8 cellular contexts compared by ENCODE assay signal in the genomic region with DNA sequence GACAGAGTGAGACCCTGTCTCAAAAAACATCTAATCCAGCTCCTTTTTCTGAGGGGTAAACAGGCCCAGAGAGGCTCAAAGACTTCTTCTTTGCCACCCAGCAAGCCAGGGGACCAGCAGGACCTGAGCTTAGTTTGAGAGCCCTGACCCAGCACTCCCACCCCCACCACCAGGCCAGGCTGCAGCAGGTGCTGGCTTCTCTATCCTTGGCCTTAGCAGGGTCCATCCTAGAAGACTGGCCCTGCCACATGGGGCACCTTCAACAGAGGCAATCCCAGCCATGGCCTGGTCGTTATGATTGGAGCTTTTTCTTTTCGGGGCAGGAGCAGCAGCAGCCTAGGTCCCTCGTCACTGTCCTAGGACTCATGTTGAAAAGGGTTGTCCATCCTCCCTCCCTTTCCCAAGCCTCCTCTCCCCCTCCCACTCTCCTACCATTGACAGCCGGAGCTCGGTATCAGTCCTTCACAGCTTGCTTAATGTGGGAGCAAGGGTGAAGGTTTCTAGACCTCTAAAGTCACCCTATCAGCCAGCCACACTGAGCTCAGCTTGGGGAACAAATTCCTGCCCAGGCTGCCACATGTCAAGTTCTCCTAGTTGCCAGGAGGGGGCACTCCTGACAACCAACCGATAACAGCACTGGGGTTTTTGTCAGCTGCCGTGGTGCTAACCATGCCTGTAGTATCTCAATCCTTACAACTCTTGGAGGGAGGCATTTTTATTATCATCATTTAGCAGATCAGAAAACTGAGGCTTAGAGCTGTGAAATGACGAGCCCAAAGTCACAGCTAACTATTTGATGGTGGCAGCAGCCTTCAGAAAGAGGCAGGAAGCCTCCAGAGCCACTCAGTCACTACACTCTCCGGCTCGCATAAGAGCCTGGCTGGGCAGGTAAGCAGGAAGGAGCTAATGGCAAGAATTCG. TPM values are rescaled to one million over a fixed set of nuclear protein-coding genes. Genes with fewer than 3 reads are reported as not detected.
DNase-seq lines count a peak whose midpoint lies in the region; ATAC-seq and TF ChIP-seq lines count a peak whose summit lies in the region.

No MANE protein-coding gene starts in this region.

- H3K4me1 ChIP-seq in left lung: peaks cover 5 to 6% of the 10 kb centered on the region in 2 donors

- no peak overlapping the region for H3K4me3 Mint-ChIP-seq in WTC11

- H3K36me3 ChIP-seq in left lung: peaks cover 0 to 63% of the 10 kb centered on the region in 2 donors

- peak in 8 of 14 donors; percentile 9 to 38 (median 16) for DNase-seq in C1 segment of cervical spinal cord (lab: John Stamatoyannopoulos, UW)
- peak; percentile 19 for DNase-seq in NCI-H2196 treated with DMSO at 0.1 percent for 48 hours (lab: John Stamatoyannopoulos, UW; ENCODE audit: unreplicated experiment)
- DNase-seq in WTC11 (ENCODE audit: low spot score): peak; percentile 61
- peak; percentile 89 for DNase-seq in choroid plexus epithelial cell (ENCODE audit: low read depth)
- peak in 1 of 2 donors; percentile 57 for DNase-seq in left lung
- peak; percentile 37 for DNase-seq in stimulated activated CD4-positive, alpha-beta T cell treated with anti-CD3 and anti-CD28 coated beads, Interleukin-4, amount 100 ng/mL, for 48 hours (ENCODE audit: low read depth in 2 of 2)
- no peak for DNase-seq in omental fat pad (ENCODE audit: low spot score)

- TF ChIP-seq CTCF in WTC11 (IDR thresholded peaks at IDR 0.05) (peak; percentile 60), choroid plexus epithelial cell (conservative IDR thresholded peaks at IDR 0.05; ENCODE audit: low read depth, low read length) (peak; percentile 83), left lung (IDR thresholded peaks at IDR 0.05) (peak; percentile 78 to 87), omental fat pad (IDR thresholded peaks at IDR 0.05) (peak in 1 of 3 donors; percentile 18)

- H3K36me3 Mint-ChIP-seq in WTC11: peaks cover 18% of the 10 kb centered on the region

- ATAC-seq in GM21447 (IDR thresholded peaks at IDR 0.05; ENCODE audit: unreplicated experiment): peak; percentile 72
- peak; percentile 43 for ATAC-seq in WTC11
- peak; percentile 89 for ATAC-seq in left lung
- no peak for ATAC-seq in omental fat pad (ENCODE audit: low FRiP score)

- H3K4me1 Mint-ChIP-seq in WTC11: peaks cover 36% of the 10 kb centered on the region

- H3K4me3 ChIP-seq in choroid plexus epithelial cell (ENCODE audit: low read depth, low read length) (no peak overlapping the region), left lung (no peak overlapping the region)

- CTCF ChIA-PET in WTC11 (lab: Charles Lee): interaction anchor here (0.6 to 6.9 kb wide), 67 partner anchors 9 to 547 kb away, joined by 3 to 108 read pairs (median 4); a partner anchor contains a TSS

- H3K9me3 Mint-ChIP-seq in WTC11: no peaks in the 10 kb centered on the region

- no peaks in the 10 kb centered on the region for H3K27me3 Mint-ChIP-seq in WTC11 (ENCODE audit: low read depth)

- peak overlapping the region; percentile 91; the same call in 1 of the 2 replicates for H3K27ac Mint-ChIP-seq in WTC11

- POLR2A ChIA-PET in WTC11 (lab: Charles Lee): interaction anchor here (0.5 to 2.3 kb wide), 3 partner anchors 15 to 63 kb away, joined by 3 to 7 read pairs (median 3); no protein-coding TSS in a partner anchor

- intact Hi-C loops in left lung (cut with DNase I): no loop called here

- no peaks in the 10 kb centered on the region for H3K27me3 ChIP-seq in left lung

- H3K27ac ChIP-seq in left lung: no peak overlapping the region

- no peaks in the 10 kb centered on the region for H3K9me3 ChIP-seq in left lung

TF ChIP-seq in WTC11, 78 proteins besides CTCF, POLR2A, EP300 and RAD21:
- TF ChIP-seq ZNF121 (CRISPR knock-in tag; IDR thresholded peaks at IDR 0.05): no peak
- TF ChIP-seq, protein P1, sequence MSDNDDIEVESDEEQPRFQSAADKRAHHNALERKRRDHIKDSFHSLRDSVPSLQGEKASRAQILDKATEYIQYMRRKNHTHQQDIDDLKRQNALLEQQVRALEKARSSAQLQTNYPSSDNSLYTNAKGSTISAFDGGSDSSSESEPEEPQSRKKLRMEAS (CRISPR knock-in tag; IDR thresholded peaks at IDR 0.05): peak; percentile 14; the same call in 1 of the 2 replicates
- TF ChIP-seq NR1H2 (CRISPR knock-in tag; IDR thresholded peaks at IDR 0.05): no peak
- TF ChIP-seq, protein P2, sequence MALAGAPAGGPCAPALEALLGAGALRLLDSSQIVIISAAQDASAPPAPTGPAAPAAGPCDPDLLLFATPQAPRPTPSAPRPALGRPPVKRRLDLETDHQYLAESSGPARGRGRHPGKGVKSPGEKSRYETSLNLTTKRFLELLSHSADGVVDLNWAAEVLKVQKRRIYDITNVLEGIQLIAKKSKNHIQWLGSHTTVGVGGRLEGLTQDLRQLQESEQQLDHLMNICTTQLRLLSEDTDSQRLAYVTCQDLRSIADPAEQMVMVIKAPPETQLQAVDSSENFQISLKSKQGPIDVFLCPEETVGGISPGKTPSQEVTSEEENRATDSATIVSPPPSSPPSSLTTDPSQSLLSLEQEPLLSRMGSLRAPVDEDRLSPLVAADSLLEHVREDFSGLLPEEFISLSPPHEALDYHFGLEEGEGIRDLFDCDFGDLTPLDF (CRISPR knock-in tag; IDR thresholded peaks at IDR 0.05): no peak
- TF ChIP-seq FOXK1 (CRISPR knock-in tag; IDR thresholded peaks at IDR 0.05): no peak
- TF ChIP-seq, protein P3, sequence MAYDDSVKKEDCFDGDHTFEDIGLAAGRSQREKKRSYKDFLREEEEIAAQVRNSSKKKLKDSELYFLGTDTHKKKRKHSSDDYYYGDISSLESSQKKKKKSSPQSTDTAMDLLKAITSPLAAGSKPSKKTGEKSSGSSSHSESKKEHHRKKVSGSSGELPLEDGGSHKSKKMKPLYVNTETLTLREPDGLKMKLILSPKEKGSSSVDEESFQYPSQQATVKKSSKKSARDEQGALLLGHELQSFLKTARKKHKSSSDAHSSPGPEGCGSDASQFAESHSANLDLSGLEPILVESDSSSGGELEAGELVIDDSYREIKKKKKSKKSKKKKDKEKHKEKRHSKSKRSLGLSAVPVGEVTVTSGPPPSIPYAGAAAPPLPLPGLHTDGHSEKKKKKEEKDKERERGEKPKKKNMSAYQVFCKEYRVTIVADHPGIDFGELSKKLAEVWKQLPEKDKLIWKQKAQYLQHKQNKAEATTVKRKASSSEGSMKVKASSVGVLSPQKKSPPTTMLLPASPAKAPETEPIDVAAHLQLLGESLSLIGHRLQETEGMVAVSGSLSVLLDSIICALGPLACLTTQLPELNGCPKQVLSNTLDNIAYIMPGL (CRISPR knock-in tag; IDR thresholded peaks at IDR 0.05): 0 out of 2 replicates have a peak, but pooled peaks have one; percentile 31
- TF ChIP-seq, protein P4, sequence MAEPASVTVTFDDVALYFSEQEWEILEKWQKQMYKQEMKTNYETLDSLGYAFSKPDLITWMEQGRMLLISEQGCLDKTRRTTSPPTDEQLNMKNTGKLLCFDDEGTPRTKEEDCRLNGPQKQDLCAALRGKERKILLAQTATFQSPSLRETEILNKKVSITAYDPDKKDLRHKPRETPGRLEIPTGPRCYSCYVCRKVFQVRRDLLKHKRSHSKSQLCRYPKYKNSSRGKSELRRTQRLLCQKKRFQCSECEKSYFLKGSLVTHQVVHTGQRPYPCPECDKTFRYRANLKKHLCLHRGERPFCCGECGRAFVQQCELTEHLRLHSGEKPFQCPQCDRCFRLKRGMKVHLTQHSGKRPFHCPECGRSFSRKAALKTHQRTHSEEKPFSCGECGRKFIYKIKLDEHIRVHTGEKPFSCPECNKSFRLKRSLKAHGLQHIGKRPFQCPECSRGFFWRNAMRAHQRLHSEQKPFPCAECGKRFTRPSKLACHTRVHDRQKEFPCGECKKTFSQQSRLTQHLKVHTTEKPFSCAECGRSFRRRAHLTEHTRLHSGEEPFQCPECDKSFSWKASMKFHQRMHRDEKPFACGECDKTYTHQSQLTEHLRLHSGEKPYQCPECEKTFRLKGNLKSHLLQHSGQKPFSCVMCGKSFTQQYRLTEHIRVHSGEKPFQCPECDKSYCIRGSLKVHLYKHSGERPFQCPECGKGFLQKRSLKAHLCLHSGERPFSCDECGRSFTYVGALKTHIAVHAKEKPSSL (CRISPR knock-in tag; conservative IDR thresholded peaks at IDR 0.05): no peak

RNA-seq across cellular contexts. Expression of a gene that starts 11.2 kb away (rescaled TPM):
- total RNA-seq in WTC11 (2021): 66.7 to 80.5 TPM (median 69.8 TPM) in 3 replicates
- total RNA-seq in left lung: 10 to 100 TPM; 52.5 to 53.8 TPM
- 10 to 100 TPM; 48.9 to 71.0 (median 61.7) TPM for total RNA-seq in omental fat pad

RNA-seq across cellular contexts. Expression of a gene that starts 11.2 kb away (rescaled TPM):
- 22.8 to 27.1 TPM (median 24.9 TPM) in 3 replicates for total RNA-seq in WTC11 (2021)
- total RNA-seq in left lung: 1 to 10 TPM; 2.6 to 3.8 TPM
- 1 to 10 TPM in 1 of 4 donors, not detected in 3; 1.1 TPM for total RNA-seq in omental fat pad

RNA-seq across cellular contexts. Expression of a gene that starts 15.9 kb away (rescaled TPM):
- total RNA-seq in WTC11 (2021): 35.7 to 39.7 TPM (median 37.9 TPM) in 3 replicates
- 10 to 100 TPM; 19.6 to 24.3 TPM for total RNA-seq in left lung
- 10 to 100 TPM in 3 of 4 donors, 1 to 10 TPM in 1; 8.4 to 23.2 (median 16.5) TPM for total RNA-seq in omental fat pad

RNA-seq across cellular contexts. Expression of a gene that starts 35.5 kb away (rescaled TPM):
- total RNA-seq in WTC11 (2021) (89.3 to 108 TPM (median 90.4 TPM) in 3 replicates), left lung (100 to 1,000 TPM; 102 to 151 TPM), omental fat pad (100 to 1,000 TPM in 3 of 4 donors, 10 to 100 TPM in 1; 53.6 to 193 (median 102) TPM)
